ENCODE assay signal across 8 cellular contexts in the genomic region with DNA sequence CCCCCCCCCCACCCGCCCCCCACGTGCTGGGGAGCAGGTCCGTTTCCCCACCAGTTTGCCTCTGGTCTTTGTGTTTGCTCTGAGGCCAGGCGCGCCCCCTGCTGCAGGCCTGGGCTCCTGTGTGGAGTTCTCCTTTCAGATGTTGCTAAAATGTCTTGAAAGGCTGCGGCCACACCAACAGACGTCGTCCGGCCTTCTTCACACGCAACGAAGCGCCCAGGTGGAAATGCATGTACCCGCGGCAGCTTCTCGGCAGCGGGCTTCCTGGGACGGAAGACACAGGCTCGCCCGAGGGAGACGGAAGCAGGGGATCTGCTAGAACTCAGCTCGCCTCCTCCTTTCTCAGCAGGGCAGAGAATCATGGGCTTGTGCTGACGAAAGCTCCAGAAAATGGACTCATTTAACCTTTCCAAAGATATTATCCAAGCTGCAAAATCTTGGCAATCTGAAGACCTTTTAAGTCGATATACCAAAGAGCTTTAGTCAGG.
A peak's percentile ranks its signal among the peaks of the same experiment; 100 is the strongest.
DNase-seq lines count a peak whose midpoint lies in the region; ATAC-seq and TF ChIP-seq lines count a peak whose summit lies in the region.

No MANE protein-coding gene starts in this region.

- intact Hi-C loops in PC-9 (cut with micrococcal nuclease; ENCODE audit: unreplicated experiment) = loop anchor here (2.0 kb wide), 1 partner anchor 214 kb away; no protein-coding TSS in a partner anchor
- intact Hi-C loops in body of pancreas (cut with DNase I) = no loop called here

- H3F3A ChIP-seq in PC-9 (ENCODE audit: insufficient read depth, low read depth) = no peaks in the 10 kb centered on the region

- no peaks in the 10 kb centered on the region for H3K9me2 ChIP-seq in PC-9 (ENCODE audit: insufficient read depth)

- H3K36me3 ChIP-seq in PC-9 (ENCODE audit: low read depth) (no peaks in the 10 kb centered on the region), body of pancreas (replicated peaks in 1 of 2; ENCODE audit: insufficient read depth in 1 of 2, low read depth in 2 of 2) (no peaks in the 10 kb centered on the region), rectal smooth muscle tissue (ENCODE audit: control insufficient read depth, insufficient read depth, low read length) (no peaks in the 10 kb centered on the region)

- no peak overlapping the region for H3K9ac ChIP-seq in rectal smooth muscle tissue (ENCODE audit: low read length)

- TF ChIP-seq CTCF in AG09309 (IDR thresholded peaks at IDR 0.05; ENCODE audit: control insufficient read depth, insufficient read depth, low read depth, low read length, missing control alignments) (peak; percentile 78), PC-9 (conservative IDR thresholded peaks at IDR 0.05) (no peak; the same call in 1 of the 2 replicates), body of pancreas (IDR thresholded peaks at IDR 0.05) (peak in 6 of 7 experiments; percentile 5 to 24 (median 16))

- BruUV-seq in PC-9 (replicated peaks; lab: Mats Ljungman, UMichigan) = no TSS peak

- WGBS in body of pancreas, 2 donors = 51 to 66% methylated on average over 17 to 22 of the region's 23 CpGs

- POLR2A ChIA-PET in PC-9 (lab: Charles Lee; ENCODE audit: unreplicated experiment) = interaction anchor here (0.6 kb wide), 1 partner anchor 140 kb away, joined by 4 read pairs; no protein-coding TSS in a partner anchor

- peak overlapping the region; percentile 28; the same call in 1 of the 2 replicates for H3K4me2 ChIP-seq in PC-9

- TF ChIP-seq POLR2A in body of pancreas (IDR thresholded peaks at IDR 0.05) = no peak

- H4K20me1 ChIP-seq in PC-9 (ENCODE audit: insufficient read depth) = no peaks in the 10 kb centered on the region

- no peak overlapping the region for H2AFZ ChIP-seq in PC-9

- CTCF ChIA-PET in PC-9 (lab: Charles Lee) = interaction anchor here (0.6 to 0.9 kb wide), 4 partner anchors 76 to 144 kb away, joined by 3 to 7 read pairs (median 4); no protein-coding TSS in a partner anchor

- H3K4me3 ChIP-seq in AG09309 (ENCODE audit: control insufficient read depth, low read depth, low read length) (peak overlapping the region; percentile 39), PC-9 (no peak overlapping the region), body of pancreas (no peak overlapping the region), rectal smooth muscle tissue (ENCODE audit: low read length) (peak overlapping the region; percentile 73)

- H3K27ac ChIP-seq in PC-9 (no peak overlapping the region), body of pancreas (peak overlapping the region; percentile 27 to 67 (median 64)), rectal smooth muscle tissue (ENCODE audit: low read depth, low read length) (no peak overlapping the region)

- no peaks in the 10 kb centered on the region for H3K79me2 ChIP-seq in PC-9 (ENCODE audit: low read depth)

- ATAC-seq in GM19025 (IDR thresholded peaks at IDR 0.05; ENCODE audit: low read depth, unreplicated experiment) (peak; percentile 70), HG03342 (IDR thresholded peaks at IDR 0.05; ENCODE audit: unreplicated experiment) (peak; percentile 91), body of pancreas (peak; percentile 43)

- H3K4me1 ChIP-seq in PC-9 (replicated peaks; ENCODE audit: insufficient read depth) = no peaks in the 10 kb centered on the region
- H3K4me1 ChIP-seq in body of pancreas = peaks cover 33% of the 10 kb centered on the region
- peaks cover 11% of the 10 kb centered on the region for H3K4me1 ChIP-seq in rectal smooth muscle tissue (ENCODE audit: control insufficient read depth, insufficient read depth, low read length)

- no peaks in the 10 kb centered on the region for H3K9me3 ChIP-seq in PC-9 (ENCODE audit: insufficient read depth, low read depth)
- H3K9me3 ChIP-seq in body of pancreas = no peaks in the 10 kb centered on the region

- DNase-seq in AG09309 (ENCODE audit: low read depth) (peak; percentile 37), PC-9 (peak in 1 of 2 experiments; percentile 45), body of pancreas (peak; percentile 28 to 66 (median 44)), iPS DF 19.7 (ENCODE audit: low read depth, low spot score) (peak; percentile 50), T1000 (lab: John Stamatoyannopoulos, UW) (no peak)

- H3K27me3 ChIP-seq in PC-9 (ENCODE audit: insufficient read depth, low read depth) (no peaks in the 10 kb centered on the region), body of pancreas (no peaks in the 10 kb centered on the region), rectal smooth muscle tissue (ENCODE audit: control insufficient read depth, insufficient read depth, low read length) (no peaks in the 10 kb centered on the region)

Comparison
In these comparisons a context has a peak if more than half of its experiments do, and no peak if none do; other contexts are left out.
1. H3K4me3 ChIP-seq: peak in AG09309 (single experiment) and rectal smooth muscle tissue (single experiment); none in PC-9 (single experiment) and body of pancreas (0 of 2).
2. H3K27ac ChIP-seq: peak in body of pancreas (4 of 4); none in PC-9 (single experiment) and rectal smooth muscle tissue (single experiment).
3. Peak in every context shown above with its lines, with median percentiles within 50 percentile points of each other: ATAC-seq.